In the genomic region with DNA sequence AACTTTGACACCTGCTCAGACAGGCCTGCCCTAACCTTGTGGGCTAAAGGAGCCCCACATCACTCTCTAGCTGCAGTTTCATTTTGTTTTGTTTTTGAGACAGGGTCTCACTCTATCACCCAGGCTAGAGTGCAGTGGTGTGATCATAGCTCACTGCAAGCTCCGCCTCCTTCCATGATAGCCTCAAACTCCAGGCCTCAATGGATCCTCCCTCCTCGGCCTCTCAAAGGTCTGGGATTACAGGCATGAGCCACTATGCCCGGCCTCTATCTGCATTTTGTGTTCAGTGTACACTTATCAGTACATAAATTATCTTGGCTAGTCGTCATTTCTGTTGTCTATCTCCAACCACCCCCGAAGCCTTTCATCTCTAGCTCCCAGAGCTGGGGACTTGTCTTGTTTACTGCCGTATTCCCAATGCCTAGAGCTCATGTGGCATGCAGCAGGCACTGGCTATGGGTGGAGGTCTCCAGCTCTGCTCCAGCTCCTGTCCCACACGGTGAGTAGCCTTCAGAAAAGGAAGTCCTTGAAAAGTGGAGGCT, we compare ENCODE assay signal across 1 cellular context.
A peak's percentile ranks its signal among the peaks of the same experiment; 100 is the strongest.
TF ChIP-seq lines count a peak whose summit lies in the region.

No MANE protein-coding gene starts in this region.

TF ChIP-seq in K562, 482 proteins besides CTCF, POLR2A, EP300 and RAD21:
- TF ChIP-seq ZNF785 (CRISPR knock-in tag; IDR thresholded peaks at IDR 0.05), result no peak
- peak; percentile 63 for TF ChIP-seq MEIS2 (IDR thresholded peaks at IDR 0.05; ENCODE audit: partially characterized antibody)
- no peak for TF ChIP-seq ATF1 (CRISPR knock-in tag; IDR thresholded peaks at IDR 0.05)
- TF ChIP-seq ATF1 (tag; IDR thresholded peaks at IDR 0.05), result 0 out of 2 replicates have a peak, but pooled peaks have one; percentile 10
